Comparison of ENCODE assay signal across 10 cellular contexts in the genomic region with DNA sequence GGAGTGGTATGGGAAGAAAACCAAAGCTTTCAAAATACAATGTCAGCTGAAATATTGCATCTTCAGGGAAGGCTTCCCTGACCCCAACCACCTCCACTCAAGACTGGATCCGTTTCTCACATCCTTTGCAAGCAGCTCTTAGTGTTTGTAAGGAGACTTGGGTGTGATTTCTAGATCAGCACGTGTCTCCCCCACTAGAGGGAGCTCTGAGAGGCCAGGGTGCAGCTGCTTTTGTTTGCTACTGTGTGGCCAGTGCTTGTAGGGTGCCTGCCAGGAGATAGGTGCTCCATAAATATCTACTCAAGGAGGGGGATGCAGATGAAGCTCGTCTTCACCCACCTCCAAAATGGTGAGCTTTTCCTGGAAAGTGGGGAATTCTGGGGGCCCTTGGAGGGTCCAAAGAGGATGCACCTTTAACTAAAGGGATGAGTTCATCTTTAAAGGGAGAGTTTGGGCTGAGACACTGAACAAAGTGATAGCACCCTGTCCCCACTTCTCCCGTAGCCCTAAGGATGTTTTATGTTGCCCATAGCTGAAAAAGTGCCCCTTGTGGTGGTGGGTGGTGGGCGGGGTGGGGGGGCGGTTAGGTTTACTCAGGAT. TPM values are rescaled to one million over a fixed set of nuclear protein-coding genes. Genes with fewer than 3 reads are reported as not detected.
A peak's percentile ranks its signal among the peaks of the same experiment; 100 is the strongest.
DNase-seq lines count a peak whose midpoint lies in the region; ATAC-seq, FAIRE-seq and TF ChIP-seq lines count a peak whose summit lies in the region.
"Had no signal": no experiment of that assay in that cellular context is flagged by ENCODE, and none has a peak within 500 bp of the region (broad histone marks: within the 10 kb centered on the region; RNA-seq: fewer than 3 reads in every experiment).

No MANE protein-coding gene starts in this region.

- no peak for TF ChIP-seq EP300 in Ishikawa (IDR thresholded peaks at IDR 0.05; ENCODE audit: borderline replicate concordance)

- DNase-seq in NCI-H187 treated with DMSO at 0.1 percent for 48 hours (lab: John Stamatoyannopoulos, UW) (peak; percentile 2), NCI-H187 (lab: John Stamatoyannopoulos, UW) (no peak), myocyte (ENCODE audit: low read depth) (peak; percentile 43), RCC 7860 (ENCODE audit: low spot score) (no peak)
- peak; percentile 13 for DNase-seq in T-helper 2 cell treated with Interferon-gamma antibody and Interleukin-4, amounts not matched to agents 5 μg/mL and 100 μg/mL, for 36 hours (ENCODE audit: low spot score)
- DNase-seq in effector memory CD8-positive, alpha-beta T cell = peak; percentile 33 to 46 (median 36)

- ATAC-seq in effector memory CD8-positive, alpha-beta T cell (replicated peaks) = peak; percentile 41
- no peak for ATAC-seq in GM18867 (IDR thresholded peaks at IDR 0.05; ENCODE audit: unreplicated experiment)

- H3K27ac Mint-ChIP-seq in T-helper 2 cell treated with Interferon-gamma antibody and Interleukin-4, amounts not matched to agents 5 μg/mL and 100 μg/mL, for 36 hours = no peak overlapping the region
- H3K27ac Mint-ChIP-seq in effector memory CD8-positive, alpha-beta T cell = no peak overlapping the region
- H3K27ac Mint-ChIP-seq: activated naive CD4-positive, alpha-beta T cell treated with anti-CD3 and anti-CD28 coated beads, Interleukin-2, amount 50 U/mL, for 24 hours; CD4-positive, CD25-positive, alpha-beta regulatory T cell had no signal

- no peaks in the 10 kb centered on the region for H3K36me3 Mint-ChIP-seq in T-helper 2 cell treated with Interferon-gamma antibody and Interleukin-4, amounts not matched to agents 5 μg/mL and 100 μg/mL, for 36 hours (ENCODE audit: low read depth)
- H3K36me3 Mint-ChIP-seq in effector memory CD8-positive, alpha-beta T cell (ENCODE audit: insufficient read depth) = peaks cover 2% of the 10 kb centered on the region
- H3K36me3 Mint-ChIP-seq: activated naive CD4-positive, alpha-beta T cell treated with anti-CD3 and anti-CD28 coated beads, Interleukin-2, amount 50 U/mL, for 24 hours; CD4-positive, CD25-positive, alpha-beta regulatory T cell had no signal

- H3K4me3 Mint-ChIP-seq in T-helper 2 cell treated with Interferon-gamma antibody and Interleukin-4, amounts not matched to agents 5 μg/mL and 100 μg/mL, for 36 hours = no peak overlapping the region
- H3K4me3 Mint-ChIP-seq in effector memory CD8-positive, alpha-beta T cell = no peak overlapping the region
- H3K4me3 Mint-ChIP-seq: activated naive CD4-positive, alpha-beta T cell treated with anti-CD3 and anti-CD28 coated beads, Interleukin-2, amount 50 U/mL, for 24 hours; CD4-positive, CD25-positive, alpha-beta regulatory T cell had no signal

- peaks cover 18% of the 10 kb centered on the region for H3K27me3 Mint-ChIP-seq in T-helper 2 cell treated with Interferon-gamma antibody and Interleukin-4, amounts not matched to agents 5 μg/mL and 100 μg/mL, for 36 hours (ENCODE audit: low read depth)
- H3K27me3 Mint-ChIP-seq in effector memory CD8-positive, alpha-beta T cell = peaks cover 15 to 28% of the 10 kb centered on the region in 2 donors

- FAIRE-seq in RCC 7860 (lab: Jason Lieb, UNC) = no peak

- peak; percentile 49 for TF ChIP-seq RAD21 in Ishikawa (IDR thresholded peaks at IDR 0.05; ENCODE audit: low read depth)

- no peaks in the 10 kb centered on the region for H3K9me3 Mint-ChIP-seq in T-helper 2 cell treated with Interferon-gamma antibody and Interleukin-4, amounts not matched to agents 5 μg/mL and 100 μg/mL, for 36 hours
- no peaks in the 10 kb centered on the region for H3K9me3 Mint-ChIP-seq in effector memory CD8-positive, alpha-beta T cell
- H3K9me3 Mint-ChIP-seq: activated naive CD4-positive, alpha-beta T cell treated with anti-CD3 and anti-CD28 coated beads, Interleukin-2, amount 50 U/mL, for 24 hours had no signal

- H3K4me1 Mint-ChIP-seq in T-helper 2 cell treated with Interferon-gamma antibody and Interleukin-4, amounts not matched to agents 5 μg/mL and 100 μg/mL, for 36 hours (ENCODE audit: low read depth) = no peaks in the 10 kb centered on the region
- peaks cover 3 to 5% of the 10 kb centered on the region in 2 donors for H3K4me1 Mint-ChIP-seq in effector memory CD8-positive, alpha-beta T cell (ENCODE audit: low read depth in 2 of 2)
- H3K4me1 Mint-ChIP-seq: activated naive CD4-positive, alpha-beta T cell treated with anti-CD3 and anti-CD28 coated beads, Interleukin-2, amount 50 U/mL, for 24 hours; CD4-positive, CD25-positive, alpha-beta regulatory T cell had no signal

TF ChIP-seq in Ishikawa, 13 proteins besides CTCF, POLR2A, EP300 and RAD21:
- TF ChIP-seq EGR1 (IDR thresholded peaks at IDR 0.05) (no peak), ZBTB7A (IDR thresholded peaks at IDR 0.05; ENCODE audit: low read depth) (no peak), CEBPB (IDR thresholded peaks at IDR 0.05) (no peak), YY1 (IDR thresholded peaks at IDR 0.05; ENCODE audit: low read depth) (no peak), TEAD4 (IDR thresholded peaks at IDR 0.05) (no peak), TCF12 (IDR thresholded peaks at IDR 0.05; ENCODE audit: low read depth) (no peak), TAF1 (IDR thresholded peaks at IDR 0.05; ENCODE audit: low read depth) (no peak), FOXM1 (IDR thresholded peaks at IDR 0.05; ENCODE audit: borderline replicate concordance, low read depth) (no peak), NFIC (IDR thresholded peaks at IDR 0.05) (no peak), CREB1 (IDR thresholded peaks at IDR 0.05; ENCODE audit: low read depth) (no peak)
- TF ChIP-seq, protein P1, sequence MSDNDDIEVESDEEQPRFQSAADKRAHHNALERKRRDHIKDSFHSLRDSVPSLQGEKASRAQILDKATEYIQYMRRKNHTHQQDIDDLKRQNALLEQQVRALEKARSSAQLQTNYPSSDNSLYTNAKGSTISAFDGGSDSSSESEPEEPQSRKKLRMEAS (IDR thresholded peaks at IDR 0.05) = no peak
- TF ChIP-seq, protein P2, sequence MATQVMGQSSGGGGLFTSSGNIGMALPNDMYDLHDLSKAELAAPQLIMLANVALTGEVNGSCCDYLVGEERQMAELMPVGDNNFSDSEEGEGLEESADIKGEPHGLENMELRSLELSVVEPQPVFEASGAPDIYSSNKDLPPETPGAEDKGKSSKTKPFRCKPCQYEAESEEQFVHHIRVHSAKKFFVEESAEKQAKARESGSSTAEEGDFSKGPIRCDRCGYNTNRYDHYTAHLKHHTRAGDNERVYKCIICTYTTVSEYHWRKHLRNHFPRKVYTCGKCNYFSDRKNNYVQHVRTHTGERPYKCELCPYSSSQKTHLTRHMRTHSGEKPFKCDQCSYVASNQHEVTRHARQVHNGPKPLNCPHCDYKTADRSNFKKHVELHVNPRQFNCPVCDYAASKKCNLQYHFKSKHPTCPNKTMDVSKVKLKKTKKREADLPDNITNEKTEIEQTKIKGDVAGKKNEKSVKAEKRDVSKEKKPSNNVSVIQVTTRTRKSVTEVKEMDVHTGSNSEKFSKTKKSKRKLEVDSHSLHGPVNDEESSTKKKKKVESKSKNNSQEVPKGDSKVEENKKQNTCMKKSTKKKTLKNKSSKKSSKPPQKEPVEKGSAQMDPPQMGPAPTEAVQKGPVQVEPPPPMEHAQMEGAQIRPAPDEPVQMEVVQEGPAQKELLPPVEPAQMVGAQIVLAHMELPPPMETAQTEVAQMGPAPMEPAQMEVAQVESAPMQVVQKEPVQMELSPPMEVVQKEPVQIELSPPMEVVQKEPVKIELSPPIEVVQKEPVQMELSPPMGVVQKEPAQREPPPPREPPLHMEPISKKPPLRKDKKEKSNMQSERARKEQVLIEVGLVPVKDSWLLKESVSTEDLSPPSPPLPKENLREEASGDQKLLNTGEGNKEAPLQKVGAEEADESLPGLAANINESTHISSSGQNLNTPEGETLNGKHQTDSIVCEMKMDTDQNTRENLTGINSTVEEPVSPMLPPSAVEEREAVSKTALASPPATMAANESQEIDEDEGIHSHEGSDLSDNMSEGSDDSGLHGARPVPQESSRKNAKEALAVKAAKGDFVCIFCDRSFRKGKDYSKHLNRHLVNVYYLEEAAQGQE (IDR thresholded peaks at IDR 0.05; ENCODE audit: low read depth) = no peak
- TF ChIP-seq, protein P3, sequence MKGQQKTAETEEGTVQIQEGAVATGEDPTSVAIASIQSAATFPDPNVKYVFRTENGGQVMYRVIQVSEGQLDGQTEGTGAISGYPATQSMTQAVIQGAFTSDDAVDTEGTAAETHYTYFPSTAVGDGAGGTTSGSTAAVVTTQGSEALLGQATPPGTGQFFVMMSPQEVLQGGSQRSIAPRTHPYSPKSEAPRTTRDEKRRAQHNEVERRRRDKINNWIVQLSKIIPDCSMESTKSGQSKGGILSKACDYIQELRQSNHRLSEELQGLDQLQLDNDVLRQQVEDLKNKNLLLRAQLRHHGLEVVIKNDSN (IDR thresholded peaks at IDR 0.05) = no peak
TF ChIP-seq in Ishikawa: peak in this region for 0.

RNA-seq across cellular contexts. Expression of a gene that starts 52.6 kb away (rescaled TPM):
- 0.37 and 0.78 TPM in 2 replicates for total RNA-seq in myocyte
- polyA plus RNA-seq in myocyte (2012) = 0.53 TPM
- total RNA-seq: CD4-positive, CD25-positive, alpha-beta regulatory T cell had no signal

Comparison
In these comparisons a context has a peak if more than half of its experiments do, and no peak if none do; other contexts are left out.
1. DNase-seq: peak in NCI-H187 treated with DMSO at 0.1 percent for 48 hours (single experiment), T-helper 2 cell treated with Interferon-gamma antibody and Interleukin-4, amounts not matched to agents 5 μg/mL and 100 μg/mL, for 36 hours (single experiment), effector memory CD8-positive, alpha-beta T cell (3 of 3) and myocyte (single experiment); none in NCI-H187 (0 of 2) and RCC 7860 (single experiment).